Comparison of ENCODE assay signal across 13 cellular contexts in genomic region chr2:215847056-215847455, GRCh38.
"Had no signal": no experiment of that assay in that cellular context is flagged by ENCODE, and none has a peak within 500 bp of the region (broad histone marks: within the 10 kb centered on the region; RNA-seq: fewer than 3 reads in every experiment).

No MANE protein-coding gene starts in this region.

- FAIRE-seq: kidney, urothelium cell line had no signal

- ATAC-seq: gastrocnemius medialis had no signal

- H3K27ac Mint-ChIP-seq: endodermal cell, nephron had no signal

- DNase-seq: endodermal cell; gastrocnemius medialis; kidney; left cardiac atrium; mesendoderm; naive B cell; stimulated activated CD4-positive, alpha-beta T cell treated with anti-CD3 and anti-CD28 coated beads, Interleukin-2, amount 100 ng/mL, for 48 hours; stimulated activated naive CD4-positive, alpha-beta T cell treated with Interleukin-2 at 50 U/mL for 16 hours; trophoblast cell had no signal

- H3K4me3 Mint-ChIP-seq: endodermal cell, nephron had no signal

- H3K9me3 Mint-ChIP-seq: endodermal cell, nephron had no signal

- H3K4me3 ChIP-seq: gastrocnemius medialis, smooth muscle cell had no signal

- H3K36me3 Mint-ChIP-seq: naive B cell had no signal

- H3K4me1 Mint-ChIP-seq: endodermal cell, nephron had no signal

- H3K27ac ChIP-seq: gastrocnemius medialis, neutrophil had no signal

- H3K36me3 ChIP-seq: gastrocnemius medialis, neutrophil had no signal

- H3K9me3 ChIP-seq: gastrocnemius medialis, neutrophil had no signal

- H3K27me3 ChIP-seq: gastrocnemius medialis, neutrophil had no signal

- H3K4me2 ChIP-seq: smooth muscle cell had no signal
